ENCODE assay signal across 11 cellular contexts in the genomic region with DNA sequence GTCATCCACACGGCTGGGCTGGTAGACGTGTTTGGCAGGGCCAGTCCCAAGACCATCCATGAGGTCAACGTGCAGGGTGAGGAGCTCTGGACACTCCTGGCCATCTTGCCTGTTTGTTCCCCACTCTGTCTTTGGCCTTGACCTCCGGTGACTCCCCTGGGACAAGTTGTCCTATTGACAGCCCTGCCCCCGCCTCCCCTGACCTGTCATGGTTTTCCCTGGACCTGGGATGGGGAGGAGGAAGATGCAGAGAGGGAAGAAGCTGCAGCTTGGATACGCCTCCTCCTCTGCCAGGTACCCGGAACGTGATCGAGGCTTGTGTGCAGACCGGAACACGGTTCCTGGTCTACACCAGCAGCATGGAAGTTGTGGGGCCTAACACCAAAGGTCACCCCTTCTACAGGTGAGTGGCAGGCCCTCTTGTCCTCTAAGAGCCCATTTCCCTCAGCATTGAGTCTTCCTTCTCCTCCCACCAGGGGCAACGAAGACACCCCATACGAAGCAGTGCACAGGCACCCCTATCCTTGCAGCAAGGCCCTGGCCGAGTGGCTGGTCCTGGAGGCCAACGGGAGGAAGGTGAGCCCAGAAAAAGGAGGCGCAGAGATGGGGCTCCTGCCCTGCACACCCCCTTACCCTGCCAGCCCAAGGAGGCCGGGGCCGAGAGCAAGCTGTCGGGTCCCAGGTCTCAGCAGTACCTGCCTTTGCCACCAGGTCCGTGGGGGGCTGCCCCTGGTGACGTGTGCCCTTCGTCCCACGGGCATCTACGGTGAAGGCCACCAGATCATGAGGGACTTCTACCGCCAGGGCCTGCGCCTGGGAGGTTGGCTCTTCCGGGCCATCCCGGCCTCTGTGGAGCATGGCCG. TPM values are rescaled to one million over a fixed set of nuclear protein-coding genes. Genes with fewer than 3 reads are reported as not detected.
DNase-seq lines count a peak whose midpoint lies in the region; ATAC-seq and TF ChIP-seq lines count a peak whose summit lies in the region.
"Had no signal": no experiment of that assay in that cellular context is flagged by ENCODE, and none has a peak within 500 bp of the region (broad histone marks: within the 10 kb centered on the region; RNA-seq: fewer than 3 reads in every experiment).

No MANE protein-coding gene starts in this region.

- peaks cover 29% of the 10 kb centered on the region for H3K4me1 ChIP-seq in adipocyte (ENCODE audit: control insufficient read depth, insufficient read depth, low read length)
- H3K4me1 ChIP-seq in right lobe of liver: peaks cover 0 to 12% (median 5%) of the 10 kb centered on the region in 4 donors
- peaks cover 0 to 14% (median 12%) of the 10 kb centered on the region in 4 donors for H3K4me1 ChIP-seq in sigmoid colon

- peak overlapping the region; percentile 73 for H3K4me3 ChIP-seq in AG10803 (ENCODE audit: low read length)
- peak overlapping the region; percentile 76 for H3K4me3 ChIP-seq in adipocyte (ENCODE audit: low read length)
- peak overlapping the region; percentile 62 to 73 (median 72) for H3K4me3 ChIP-seq in right lobe of liver
- no peak overlapping the region for H3K4me3 ChIP-seq in sigmoid colon

- H3K36me3 ChIP-seq in adipocyte (ENCODE audit: control insufficient read depth, insufficient read depth, low read length, severe bottlenecking) (peaks cover 17% of the 10 kb centered on the region), right lobe of liver (peaks cover 0 to 8% (median 3%) of the 10 kb centered on the region in 4 donors), sigmoid colon (peaks cover 0 to 38% (median 20%) of the 10 kb centered on the region in 4 donors)

- H3K9me3 ChIP-seq in adipocyte (ENCODE audit: control insufficient read depth, low read length) (no peaks in the 10 kb centered on the region), right lobe of liver (no peaks in the 10 kb centered on the region), sigmoid colon (no peaks in the 10 kb centered on the region)
- H3K9me3 ChIP-seq: Caco-2 had no signal

- 92% methylated on average over 15 of the region's 29 CpGs for WGBS in right lobe of liver (ENCODE audit: insufficient coverage, low coverage, low lambda C conversion rate, missing lambda C conversion rate)
- WGBS in sigmoid colon, 2 donors: 94% methylated on average over 29 of the region's 29 CpGs

- DNase-seq in AG10803 (ENCODE audit: low read depth) (no peak), adipocyte (ENCODE audit: low read depth) (no peak), right lobe of liver (no peak), sigmoid colon (no peak), NCI-H1048 (lab: John Stamatoyannopoulos, UW) (no peak)
- DNase-seq in effector CD4-positive, alpha-beta T cell: no peak
- DNase-seq: islet precursor cell; NCI-H187 treated with DMSO at 0.1 percent for 48 hours; stimulated activated CD4-positive, alpha-beta T cell treated with anti-CD3 and anti-CD28 coated beads, Interleukin-12 subunit alpha, Interleukin-12 subunit beta, amount 100 ng/mL, for 4 hours had no signal

- no peak for TF ChIP-seq POLR2A in right lobe of liver (IDR thresholded peaks at IDR 0.05)
- no peak for TF ChIP-seq POLR2A in sigmoid colon (IDR thresholded peaks at IDR 0.05)

- TF ChIP-seq EP300 in sigmoid colon (IDR thresholded peaks at IDR 0.05): no peak

- H3K27ac ChIP-seq in right lobe of liver: peak overlapping the region; percentile 74 to 80 (median 79)
- peak overlapping the region in 2 of 4 donors; percentile 69 to 74 for H3K27ac ChIP-seq in sigmoid colon
- H3K27ac ChIP-seq: parathyroid adenoma had no signal

- intact Hi-C loops in right lobe of liver (cut with DNase I): loop anchor here (10.0 kb wide), 2 partner anchors 58 to 98 kb away; partner anchors contain the start of gene PRSS53 (in 1 of the 2)
- intact Hi-C loops in sigmoid colon (cut with DNase I): no loop called here

- ATAC-seq in right lobe of liver: no peak

- TF ChIP-seq CTCF in AG10803 (conservative IDR thresholded peaks at IDR 0.05; ENCODE audit: low read length) (no peak), right lobe of liver (IDR thresholded peaks at IDR 0.05) (no peak), sigmoid colon (IDR thresholded peaks at IDR 0.05) (no peak)

- peak overlapping the region; percentile 83 for H3K9ac ChIP-seq in adipocyte (ENCODE audit: low read length)
- H3K9ac ChIP-seq: parathyroid adenoma had no signal

- no peaks in the 10 kb centered on the region for H3K27me3 ChIP-seq in adipocyte (replicated peaks; ENCODE audit: control insufficient read depth, insufficient read depth, low read length)
- no peaks in the 10 kb centered on the region for H3K27me3 ChIP-seq in right lobe of liver
- no peaks in the 10 kb centered on the region for H3K27me3 ChIP-seq in sigmoid colon

RNA-seq across cellular contexts. Expression of gene HSD3B7, which starts 1.4 kb away (rescaled TPM):
- total RNA-seq in right lobe of liver (100 to 1,000 TPM in 3 of 6 experiments, 10 to 100 TPM in 3; 54.6 to 219 (median 86.9) TPM), sigmoid colon (10 to 100 TPM; 14.6 to 16.1 (median 15.5) TPM)
- 10 to 100 TPM in 2 of 3 donors, 1 to 10 TPM in 1; 9.0 to 36.1 (median 13.6) TPM for polyA plus RNA-seq in sigmoid colon

RNA-seq across cellular contexts. Expression of gene STX1B, which starts 24.1 kb away (rescaled TPM):
- total RNA-seq in right lobe of liver: 1 to 10 TPM in 4 of 6 experiments, under 1 TPM in 2; 0.61 to 4.5 (median 2.6) TPM
- 1 to 10 TPM in 2 of 4 donors, under 1 TPM in 2; 0.71 to 4.4 (median 2.3) TPM for total RNA-seq in sigmoid colon
- 1 to 10 TPM in 1 of 3 donors, under 1 TPM in 1, not detected in 1; 0.60 to 1.2 TPM for polyA plus RNA-seq in sigmoid colon

RNA-seq across cellular contexts. Expression of gene SETD1A, which starts 28.8 kb away (rescaled TPM):
- total RNA-seq in right lobe of liver (1 to 10 TPM; 3.7 to 7.4 (median 6.9) TPM), sigmoid colon (10 to 100 TPM in 1 of 4 donors, 1 to 10 TPM in 3; 5.0 to 16.0 (median 7.1) TPM)
- 10 to 100 TPM in 1 of 3 donors, 1 to 10 TPM in 2; 2.4 to 13.1 (median 3.2) TPM for polyA plus RNA-seq in sigmoid colon

RNA-seq across cellular contexts. Expression of gene ORAI3, which starts 37.5 kb away (rescaled TPM):
- 10 to 100 TPM; 27.7 to 56.6 (median 31.6) TPM for total RNA-seq in right lobe of liver
- total RNA-seq in sigmoid colon: 10 to 100 TPM; 33.3 to 43.3 (median 40.5) TPM
- polyA plus RNA-seq in sigmoid colon: 10 to 100 TPM in 2 of 3 donors, 1 to 10 TPM in 1; 8.6 to 16.1 (median 15.6) TPM

RNA-seq across cellular contexts. Expression of gene STX4, which starts 47.0 kb away (rescaled TPM):
- 10 to 100 TPM; 18.8 to 52.8 (median 23.6) TPM for total RNA-seq in right lobe of liver
- 10 to 100 TPM; 23.9 to 56.5 (median 37.4) TPM for total RNA-seq in sigmoid colon
- polyA plus RNA-seq in sigmoid colon: 10 to 100 TPM; 47.2 to 76.3 (median 55.3) TPM

Comparison
In these comparisons a context has a peak if more than half of its experiments do, and no peak if none do; other contexts are left out.
1. H3K4me3 ChIP-seq: peak in AG10803 (single experiment), adipocyte (single experiment) and right lobe of liver (3 of 3); none in sigmoid colon (0 of 4).